19 cellular contexts compared by ENCODE assay signal in genomic region chr17:9403207-9403606, GRCh38.
"Had no signal": no experiment of that assay in that cellular context is flagged by ENCODE, and none has a peak within 500 bp of the region (broad histone marks: within the 10 kb centered on the region; RNA-seq: fewer than 3 reads in every experiment).

No MANE protein-coding gene starts in this region.

- H3K4me1 Mint-ChIP-seq: activated B cell treated with CpG ODN at 0.5 μM for 24 hours; activated T-helper 17 cell treated with anti-CD3 and anti-CD28 coated beads, Interleukin-2, amount 50 U/mL, for 72 hours; central memory CD8-positive, alpha-beta T cell had no signal

- H3K9me3 Mint-ChIP-seq: activated B cell treated with CpG ODN at 0.5 μM for 24 hours; activated T-cell treated with anti-CD3 and anti-CD28 coated beads, Interleukin-2, amount 50 U/mL, for 4 hours; activated T-helper 17 cell treated with anti-CD3 and anti-CD28 coated beads, Interleukin-2, amount 50 U/mL, for 72 hours; central memory CD8-positive, alpha-beta T cell; dendritic cell treated with granulocyte-macrophage colony-stimulating factor and Interleukin-4, amounts not matched to agents 40 ng/mL and 50 ng/mL, for 4 days; T-helper 2 cell treated with Interferon-gamma antibody and Interleukin-4, amounts not matched to agents 5 μg/mL and 100 μg/mL, for 36 hours had no signal

- ATAC-seq: activated CD4-positive, CD25-positive, alpha-beta regulatory T cell treated with anti-CD3 and anti-CD28 coated beads, Interleukin-2, amount 50 U/mL, for 24 hours; activated CD8-positive, alpha-beta T cell treated with anti-CD3 and anti-CD28 coated beads for 36 hours; activated T-cell treated with anti-CD3 and anti-CD28 coated beads, Interleukin-2, amount 50 U/mL, for 4 hours; activated T-helper 17 cell treated with anti-CD3 and anti-CD28 coated beads, Interleukin-2, amount 50 U/mL, for 72 hours; gastroesophageal sphincter; T-helper 17 cell had no signal

- H3K27me3 Mint-ChIP-seq: activated B cell treated with CpG ODN at 0.5 μM for 24 hours; activated CD8-positive, alpha-beta T cell treated with anti-CD3 and anti-CD28 coated beads for 36 hours; activated naive CD8-positive, alpha-beta T cell; activated T-helper 17 cell treated with anti-CD3 and anti-CD28 coated beads, Interleukin-2, amount 50 U/mL, for 72 hours; central memory CD8-positive, alpha-beta T cell; dendritic cell treated with granulocyte-macrophage colony-stimulating factor and Interleukin-4, amounts not matched to agents 40 ng/mL and 50 ng/mL, for 4 days; T-helper 17 cell had no signal

- H3K27ac Mint-ChIP-seq: activated B cell treated with CpG ODN at 0.5 μM for 24 hours; activated CD8-positive, alpha-beta T cell treated with anti-CD3 and anti-CD28 coated beads for 36 hours; activated naive CD8-positive, alpha-beta T cell; activated T-helper 17 cell treated with anti-CD3 and anti-CD28 coated beads, Interleukin-2, amount 50 U/mL, for 72 hours; dendritic cell treated with granulocyte-macrophage colony-stimulating factor and Interleukin-4, amounts not matched to agents 40 ng/mL and 50 ng/mL, for 4 days; endodermal cell; T-helper 17 cell; T-helper 2 cell treated with Interferon-gamma antibody and Interleukin-4, amounts not matched to agents 5 μg/mL and 100 μg/mL, for 36 hours had no signal

- H3K4me3 Mint-ChIP-seq: activated B cell treated with CpG ODN at 0.5 μM for 24 hours; activated CD8-positive, alpha-beta T cell treated with anti-CD3 and anti-CD28 coated beads for 36 hours; activated naive CD8-positive, alpha-beta T cell; activated T-cell treated with anti-CD3 and anti-CD28 coated beads, Interleukin-2, amount 50 U/mL, for 4 hours; activated T-helper 17 cell treated with anti-CD3 and anti-CD28 coated beads, Interleukin-2, amount 50 U/mL, for 72 hours; central memory CD8-positive, alpha-beta T cell; dendritic cell treated with granulocyte-macrophage colony-stimulating factor and Interleukin-4, amounts not matched to agents 40 ng/mL and 50 ng/mL, for 4 days; endodermal cell; T-helper 17 cell; T-helper 2 cell treated with Interferon-gamma antibody and Interleukin-4, amounts not matched to agents 5 μg/mL and 100 μg/mL, for 36 hours had no signal

- DNase-seq: activated B cell treated with CpG ODN at 0.5 μM for 24 hours; activated CD8-positive, alpha-beta memory T cell treated with anti-CD3 and anti-CD28 coated beads for 24 hours; activated effector memory CD4-positive, alpha-beta T cell treated with Interleukin-2 at 50 U/mL for 16 hours; activated gamma-delta T cell treated with Interleukin-2 at 50 U/mL for 16 hours; activated T-cell treated with anti-CD3 and anti-CD28 coated beads, Interleukin-2, amount 50 U/mL, for 4 hours; amniotic stem cell; anterior cingulate cortex; dorsolateral prefrontal cortex; T1000 had no signal
